ENCODE assay signal across 8 cellular contexts in the genomic region with DNA sequence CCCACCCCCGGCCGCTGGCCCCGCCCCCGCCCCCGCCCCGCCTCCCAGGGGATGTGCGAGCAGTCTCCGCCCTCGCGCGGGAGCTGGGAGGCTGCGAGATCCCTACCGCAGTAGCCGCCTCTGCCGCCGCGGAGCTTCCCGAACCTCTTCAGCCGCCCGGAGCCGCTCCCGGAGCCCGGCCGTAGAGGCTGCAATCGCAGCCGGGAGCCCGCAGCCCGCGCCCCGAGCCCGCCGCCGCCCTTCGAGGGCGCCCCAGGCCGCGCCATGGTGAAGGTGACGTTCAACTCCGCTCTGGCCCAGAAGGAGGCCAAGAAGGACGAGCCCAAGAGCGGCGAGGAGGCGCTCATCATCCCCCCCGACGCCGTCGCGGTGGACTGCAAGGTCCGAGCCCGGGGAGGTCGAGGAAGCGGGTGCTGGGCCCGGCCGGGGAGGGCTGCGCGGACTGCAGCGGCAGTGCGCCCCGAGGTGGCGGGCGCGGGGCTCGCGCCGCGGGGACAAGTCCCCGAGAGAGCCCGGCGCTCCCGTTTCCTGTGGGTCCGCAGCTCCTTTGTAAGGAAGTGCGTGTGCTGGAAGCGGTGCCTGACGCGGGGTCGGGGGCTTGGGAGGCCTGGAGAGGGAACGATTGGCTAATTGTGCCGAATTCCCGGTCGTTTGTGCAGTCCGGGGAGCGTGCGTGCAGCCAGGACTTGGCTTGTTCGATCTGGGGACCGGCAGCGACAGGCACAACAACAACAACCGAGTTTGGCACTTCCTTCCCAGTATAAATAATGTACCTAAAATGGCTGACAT. TPM values are rescaled to one million over a fixed set of nuclear protein-coding genes. Genes with fewer than 3 reads are reported as not detected.
DNase-seq lines count a peak whose midpoint lies in the region; ATAC-seq and TF ChIP-seq lines count a peak whose summit lies in the region.

TSS of gene ITM2B (plus strand) at position 110 of the 789 bp plus-strand sequence. CDS start at position 265, 155 bp downstream.

- peak within 1 kb of the TSS; percentile 98 for H3K27ac ChIP-seq in BLaER1
- peak within 1 kb of the TSS; percentile 64 for H3K27ac ChIP-seq in OCI-LY3 (ENCODE audit: low read length)
- H3K27ac ChIP-seq in esophagus (ENCODE audit: low read depth in 2 of 2, low read length in 1 of 2), result peak within 1 kb of the TSS; percentile 99 to 100
- peak within 1 kb of the TSS; percentile 97 for H3K27ac ChIP-seq in muscle layer of colon (ENCODE audit: low read depth, low read length)

- peak; percentile 81 for DNase-seq in activated T-cell treated with anti-CD3 and anti-CD28 coated beads, Interleukin-2, amount 50 U/mL, for 24 hours

- H3K36me3 Mint-ChIP-seq in activated T-cell treated with anti-CD3 and anti-CD28 coated beads, Interleukin-2, amount 50 U/mL, for 24 hours (ENCODE audit: low read depth), result peaks cover 30% of the 10 kb centered on the region
- H3K36me3 Mint-ChIP-seq in stimulated activated memory B cell treated with anti-CD40 and anti-IgM and Interleukin-4, amounts not matched to agents 10 μg/mL and 1 μg/mL and 100 μg/mL, for 72 hours, result no peaks in the 10 kb centered on the region

- H3K27me3 ChIP-seq in BLaER1 (no peaks in the 10 kb centered on the region), OCI-LY3 (ENCODE audit: low read depth, low read length) (peaks cover 64% of the 10 kb centered on the region), esophagus (ENCODE audit: control insufficient read depth in 1 of 2, insufficient read depth in 2 of 2, low read length in 2 of 2) (no peaks in the 10 kb centered on the region), muscle layer of colon (ENCODE audit: control insufficient read depth in 1 of 2, insufficient read depth in 2 of 2, low read length in 2 of 2) (no peaks in the 10 kb centered on the region)

- H3K4me1 ChIP-seq in BLaER1 (peaks cover 42% of the 10 kb centered on the region), OCI-LY3 (ENCODE audit: low read length) (peaks cover 26% of the 10 kb centered on the region), esophagus (ENCODE audit: control insufficient read depth in 2 of 2, insufficient read depth in 2 of 2, low read length in 1 of 2) (no peaks in the 10 kb centered on the region), muscle layer of colon (ENCODE audit: insufficient read depth, low read length) (peaks cover 34% of the 10 kb centered on the region)

- WGBS in esophagus, 2 donors, result 1% methylated on average over 83 to 87 of the region's 87 CpGs

- H3K9me3 Mint-ChIP-seq in activated T-cell treated with anti-CD3 and anti-CD28 coated beads, Interleukin-2, amount 50 U/mL, for 24 hours, result no peaks in the 10 kb centered on the region
- H3K9me3 Mint-ChIP-seq in stimulated activated memory B cell treated with anti-CD40 and anti-IgM and Interleukin-4, amounts not matched to agents 10 μg/mL and 1 μg/mL and 100 μg/mL, for 72 hours, result no peaks in the 10 kb centered on the region

- H4K20me1 ChIP-seq in BLaER1 (peaks cover 40% of the 10 kb centered on the region), OCI-LY3 (ENCODE audit: insufficient read depth, low read length) (peaks cover 30% of the 10 kb centered on the region)

- H3K27ac Mint-ChIP-seq in activated T-cell treated with anti-CD3 and anti-CD28 coated beads, Interleukin-2, amount 50 U/mL, for 24 hours, result peak within 1 kb of the TSS; percentile 97
- H3K27ac Mint-ChIP-seq in stimulated activated memory B cell treated with anti-CD40 and anti-IgM and Interleukin-4, amounts not matched to agents 10 μg/mL and 1 μg/mL and 100 μg/mL, for 72 hours, result peak within 1 kb of the TSS; percentile 80

- H3K9ac ChIP-seq in BLaER1, result peak within 1 kb of the TSS; percentile 98
- H3K9ac ChIP-seq in OCI-LY3 (ENCODE audit: low read length), result peak within 1 kb of the TSS; percentile 84
- peak within 1 kb of the TSS; percentile 99 for H3K9ac ChIP-seq in muscle layer of colon (ENCODE audit: low read length)

- peak; percentile 78 for ATAC-seq in HG03432 (IDR thresholded peaks at IDR 0.05; ENCODE audit: unreplicated experiment)
- peak; percentile 86 for ATAC-seq in stimulated activated memory B cell treated with anti-CD40 and anti-IgM and Interleukin-4, amounts not matched to agents 10 μg/mL and 1 μg/mL and 100 μg/mL, for 72 hours

- H3K4me2 ChIP-seq in BLaER1 (peak within 1 kb of the TSS; percentile 90), OCI-LY3 (ENCODE audit: low read length) (peak within 1 kb of the TSS; percentile 90)

- no peaks in the 10 kb centered on the region for H3K9me3 ChIP-seq in BLaER1
- H3K9me3 ChIP-seq in OCI-LY3 (ENCODE audit: insufficient read depth, low read length), result no peaks in the 10 kb centered on the region
- no peaks in the 10 kb centered on the region for H3K9me3 ChIP-seq in esophagus (ENCODE audit: control insufficient read depth in 2 of 2, insufficient read depth in 1 of 2, low read depth in 1 of 2, low read length in 1 of 2)
- no peaks in the 10 kb centered on the region for H3K9me3 ChIP-seq in muscle layer of colon (ENCODE audit: low read length)

- TF ChIP-seq POLR2A in GM19099 (IDR thresholded peaks at IDR 0.05; ENCODE audit: extremely low read depth, insufficient read length, low read depth), result peak; percentile 59

- H3K36me3 ChIP-seq in BLaER1, result no peaks in the 10 kb centered on the region
- no peaks in the 10 kb centered on the region for H3K36me3 ChIP-seq in OCI-LY3 (replicated peaks; ENCODE audit: low read depth, low read length)
- no peaks in the 10 kb centered on the region for H3K36me3 ChIP-seq in esophagus (ENCODE audit: control insufficient read depth in 2 of 2, insufficient read depth in 2 of 2, low read length in 1 of 2)
- H3K36me3 ChIP-seq in muscle layer of colon (ENCODE audit: insufficient read depth, low read length), result no peaks in the 10 kb centered on the region

- peak within 1 kb of the TSS; percentile 74 for H2AFZ ChIP-seq in OCI-LY3 (ENCODE audit: low read depth, low read length)

- H3K27me3 Mint-ChIP-seq in activated T-cell treated with anti-CD3 and anti-CD28 coated beads, Interleukin-2, amount 50 U/mL, for 24 hours, result no peaks in the 10 kb centered on the region
- H3K27me3 Mint-ChIP-seq in stimulated activated memory B cell treated with anti-CD40 and anti-IgM and Interleukin-4, amounts not matched to agents 10 μg/mL and 1 μg/mL and 100 μg/mL, for 72 hours, result no peaks in the 10 kb centered on the region

- peaks cover 61% of the 10 kb centered on the region for H3K4me1 Mint-ChIP-seq in activated T-cell treated with anti-CD3 and anti-CD28 coated beads, Interleukin-2, amount 50 U/mL, for 24 hours (ENCODE audit: low read depth)
- peaks cover 33% of the 10 kb centered on the region for H3K4me1 Mint-ChIP-seq in stimulated activated memory B cell treated with anti-CD40 and anti-IgM and Interleukin-4, amounts not matched to agents 10 μg/mL and 1 μg/mL and 100 μg/mL, for 72 hours

- H3K79me2 ChIP-seq in OCI-LY3 (ENCODE audit: low read length), result no peaks in the 10 kb centered on the region

- peak within 1 kb of the TSS; percentile 93 for H3K4me3 Mint-ChIP-seq in activated T-cell treated with anti-CD3 and anti-CD28 coated beads, Interleukin-2, amount 50 U/mL, for 24 hours
- peak within 1 kb of the TSS; percentile 80 for H3K4me3 Mint-ChIP-seq in stimulated activated memory B cell treated with anti-CD40 and anti-IgM and Interleukin-4, amounts not matched to agents 10 μg/mL and 1 μg/mL and 100 μg/mL, for 72 hours

- peak; percentile 83 for TF ChIP-seq CTCF in OCI-LY3 (IDR thresholded peaks at IDR 0.05; ENCODE audit: low read depth, low read length)

- H3K4me3 ChIP-seq in BLaER1, result peak within 1 kb of the TSS; percentile 97
- peak within 1 kb of the TSS; percentile 87 for H3K4me3 ChIP-seq in OCI-LY3 (ENCODE audit: low read length)
- H3K4me3 ChIP-seq in esophagus (ENCODE audit: low read depth in 1 of 2, low read length in 2 of 2), result peak within 1 kb of the TSS; percentile 89 to 97
- peak within 1 kb of the TSS; percentile 76 to 99 for H3K4me3 ChIP-seq in muscle layer of colon (ENCODE audit: low read depth in 1 of 2, low read length in 2 of 2)

RNA-seq across cellular contexts. Expression of gene ITM2B, which starts in this region (rescaled TPM):
- 100 to 1,000 TPM; 340 to 473 TPM for polyA plus RNA-seq in esophagus

Comparison
In these comparisons a context has a peak if more than half of its experiments do, and no peak if none do; other contexts are left out.
1. Peak in every context shown above with its lines: DNase-seq, ATAC-seq, H3K4me3 ChIP-seq and H3K27ac ChIP-seq.